14 cellular contexts compared by ENCODE assay signal in genomic region chr19:23698711-23699520, GRCh38. TPM values are rescaled to one million over a fixed set of nuclear protein-coding genes. Genes with fewer than 3 reads are reported as not detected.
DNase-seq lines count a peak whose midpoint lies in the region; ATAC-seq and TF ChIP-seq lines count a peak whose summit lies in the region.
"Had no signal": no experiment of that assay in that cellular context is flagged by ENCODE, and none has a peak within 500 bp of the region (broad histone marks: within the 10 kb centered on the region; RNA-seq: fewer than 3 reads in every experiment).

No MANE protein-coding gene starts in this region.

- H3K27ac ChIP-seq in transverse colon, result peak overlapping the region in 1 of 4 donors; percentile 8

- H3K36me3 ChIP-seq in transverse colon, result no peaks in the 10 kb centered on the region

- TF ChIP-seq CTCF in epithelial cell of esophagus (IDR thresholded peaks at IDR 0.05; ENCODE audit: insufficient read depth, low read depth, low read length, missing control alignments) (no peak), transverse colon (IDR thresholded peaks at IDR 0.05) (no peak), CD14-positive monocyte (IDR thresholded peaks at IDR 0.05) (no peak)

- no peaks in the 10 kb centered on the region for H3K27me3 ChIP-seq in transverse colon

- POLR2A ChIA-PET in activated CD4-positive, alpha-beta T cell treated with anti-CD3 and anti-CD28 coated beads, Interleukin-2, amount 10 ng/mL, durations not matched to agents 7 days and 5 days (lab: Charles Lee), result interaction anchor here (0.7 kb wide), 1 partner anchor 12 kb away, joined by 3 read pairs; the partner anchor contains the start of gene ZNF675

- TF ChIP-seq POLR2A in transverse colon (IDR thresholded peaks at IDR 0.05), result no peak

- H3K4me3 ChIP-seq in epithelial cell of esophagus (ENCODE audit: low read length), result no peak overlapping the region
- H3K4me3 ChIP-seq in transverse colon, result peak overlapping the region in 1 of 4 donors; percentile 9

- H3K4me1 Mint-ChIP-seq in activated CD4-positive, alpha-beta T cell treated with anti-CD3 and anti-CD28 coated beads, Interleukin-2, amount 10 ng/mL, durations not matched to agents 24 days and 14 days, result no peaks in the 10 kb centered on the region
- no peaks in the 10 kb centered on the region for H3K4me1 Mint-ChIP-seq in activated CD4-positive, alpha-beta T cell treated with anti-CD3 and anti-CD28 coated beads, Interleukin-2, amount 10 ng/mL, durations not matched to agents 7 days and 5 days
- no peaks in the 10 kb centered on the region for H3K4me1 Mint-ChIP-seq in CD14-positive monocyte
- H3K4me1 Mint-ChIP-seq: neural crest cell had no signal

- in situ Hi-C loops in transverse colon (cut with MboI; ENCODE audit: low pct_ligation_motif_present in 1 of 4, low pct_unique_long_range_greater_than_20kb in 1 of 4, low sequenced_read_pairs in 3 of 4), result loop anchor here in 1 of 4 donors (25.0 kb wide), 1 partner anchor 462 kb away; no protein-coding TSS in a partner anchor

- H3K4me1 ChIP-seq in transverse colon, result peaks cover 0 to 5% (median 0%) of the 10 kb centered on the region in 4 donors

- no peak for ATAC-seq in HG03196 (IDR thresholded peaks at IDR 0.05; ENCODE audit: unreplicated experiment)

- peaks cover 20% of the 10 kb centered on the region for H3K9me3 Mint-ChIP-seq in activated CD4-positive, alpha-beta T cell treated with anti-CD3 and anti-CD28 coated beads, Interleukin-2, amount 10 ng/mL, durations not matched to agents 24 days and 14 days
- peaks cover 41% of the 10 kb centered on the region for H3K9me3 Mint-ChIP-seq in activated CD4-positive, alpha-beta T cell treated with anti-CD3 and anti-CD28 coated beads, Interleukin-2, amount 10 ng/mL, durations not matched to agents 7 days and 5 days
- peaks cover 27 to 88% (median 60%) of the 10 kb centered on the region in 7 donors for H3K9me3 Mint-ChIP-seq in CD14-positive monocyte

- no peak overlapping the region for H3K27ac Mint-ChIP-seq in activated CD4-positive, alpha-beta T cell treated with anti-CD3 and anti-CD28 coated beads, Interleukin-2, amount 10 ng/mL, durations not matched to agents 24 days and 14 days
- H3K27ac Mint-ChIP-seq in activated CD4-positive, alpha-beta T cell treated with anti-CD3 and anti-CD28 coated beads, Interleukin-2, amount 10 ng/mL, durations not matched to agents 7 days and 5 days, result no peak overlapping the region
- H3K27ac Mint-ChIP-seq in CD14-positive monocyte, result no peak overlapping the region

- WGBS in transverse colon (ENCODE audit: low coverage in 1 of 2), 2 donors, result 40 to 41% methylated on average over 2 to 6 of the region's 6 CpGs

- peak; percentile 18 for DNase-seq in activated CD4-positive, alpha-beta T cell treated with anti-CD3 and anti-CD28 coated beads, Interleukin-2, amount 10 ng/mL, durations not matched to agents 24 days and 14 days
- no peak for DNase-seq in activated CD4-positive, alpha-beta T cell treated with anti-CD3 and anti-CD28 coated beads, Interleukin-2, amount 10 ng/mL, durations not matched to agents 7 days and 5 days
- peak; percentile 8 for DNase-seq in NCI-H774 (lab: John Stamatoyannopoulos, UW)
- DNase-seq in epithelial cell of esophagus (ENCODE audit: low read depth), result peak; percentile 68
- DNase-seq in transverse colon, result peak; percentile 53
- no peak for DNase-seq in CD14-positive monocyte (ENCODE audit: low spot score)
- DNase-seq in epidermal melanocyte (ENCODE audit: insufficient read length, low spot score), result no peak
- DNase-seq: activated gamma-delta T cell treated with Interleukin-2 at 50 U/mL for 16 hours; effector CD8-positive, alpha-beta T cell; KBM-7; NCI-H526 treated with DMSO at 0.1 percent for 48 hours; stimulated activated CD4-positive, alpha-beta T cell treated with anti-CD3 and anti-CD28 coated beads, Interleukin-2, amount 100 ng/mL, for 24 hours had no signal

- intact Hi-C loops in activated CD4-positive, alpha-beta T cell treated with anti-CD3 and anti-CD28 coated beads, Interleukin-2, amount 10 ng/mL, durations not matched to agents 24 days and 14 days (cut with micrococcal nuclease), result no loop called here
- intact Hi-C loops in transverse colon (cut with DNase I; ENCODE audit: low total_unique reads), result no loop called here
- intact Hi-C loops in CD14-positive monocyte (cut with micrococcal nuclease), result no loop called here

- H3K4me3 Mint-ChIP-seq in activated CD4-positive, alpha-beta T cell treated with anti-CD3 and anti-CD28 coated beads, Interleukin-2, amount 10 ng/mL, durations not matched to agents 24 days and 14 days, result no peak overlapping the region
- no peak overlapping the region for H3K4me3 Mint-ChIP-seq in activated CD4-positive, alpha-beta T cell treated with anti-CD3 and anti-CD28 coated beads, Interleukin-2, amount 10 ng/mL, durations not matched to agents 7 days and 5 days
- no peak overlapping the region for H3K4me3 Mint-ChIP-seq in CD14-positive monocyte
- H3K4me3 Mint-ChIP-seq: neural crest cell had no signal

- H3K36me3 Mint-ChIP-seq in activated CD4-positive, alpha-beta T cell treated with anti-CD3 and anti-CD28 coated beads, Interleukin-2, amount 10 ng/mL, durations not matched to agents 24 days and 14 days (ENCODE audit: low read depth), result no peaks in the 10 kb centered on the region
- no peaks in the 10 kb centered on the region for H3K36me3 Mint-ChIP-seq in activated CD4-positive, alpha-beta T cell treated with anti-CD3 and anti-CD28 coated beads, Interleukin-2, amount 10 ng/mL, durations not matched to agents 7 days and 5 days (ENCODE audit: low read depth)
- H3K36me3 Mint-ChIP-seq in CD14-positive monocyte, result no peaks in the 10 kb centered on the region

- no peaks in the 10 kb centered on the region for H3K9me3 ChIP-seq in transverse colon

- no peaks in the 10 kb centered on the region for H3K27me3 Mint-ChIP-seq in activated CD4-positive, alpha-beta T cell treated with anti-CD3 and anti-CD28 coated beads, Interleukin-2, amount 10 ng/mL, durations not matched to agents 24 days and 14 days
- no peaks in the 10 kb centered on the region for H3K27me3 Mint-ChIP-seq in activated CD4-positive, alpha-beta T cell treated with anti-CD3 and anti-CD28 coated beads, Interleukin-2, amount 10 ng/mL, durations not matched to agents 7 days and 5 days
- H3K27me3 Mint-ChIP-seq in CD14-positive monocyte (ENCODE audit: low read depth in 3 of 3), result no peaks in the 10 kb centered on the region

- CTCF ChIA-PET in activated CD4-positive, alpha-beta T cell treated with anti-CD3 and anti-CD28 coated beads, Interleukin-2, amount 10 ng/mL, durations not matched to agents 7 days and 5 days (lab: Charles Lee), result no interaction called here

- no peak for TF ChIP-seq EP300 in transverse colon (IDR thresholded peaks at IDR 0.05; ENCODE audit: low read depth)

RNA-seq across cellular contexts. Expression of gene ZNF675, which starts 11.9 kb away (rescaled TPM):
- 17.0 and 17.3 TPM in 2 replicates for total RNA-seq in activated CD4-positive, alpha-beta T cell treated with anti-CD3 and anti-CD28 coated beads, Interleukin-2, amount 10 ng/mL, durations not matched to agents 24 days and 14 days
- 10 to 100 TPM; 20.9 to 25.5 TPM for total RNA-seq in activated CD4-positive, alpha-beta T cell treated with anti-CD3 and anti-CD28 coated beads, Interleukin-2, amount 10 ng/mL, durations not matched to agents 7 days and 5 days
- total RNA-seq in transverse colon, result 10 to 100 TPM in 3 of 4 donors, 1 to 10 TPM in 1; 2.2 to 18.3 (median 14.7) TPM
- polyA plus RNA-seq in CD14-positive monocyte, result 1 to 10 TPM; 1.8 to 6.7 TPM

RNA-seq across cellular contexts. Expression of gene ZNF681, which starts 59.8 kb away (rescaled TPM):
- total RNA-seq in activated CD4-positive, alpha-beta T cell treated with anti-CD3 and anti-CD28 coated beads, Interleukin-2, amount 10 ng/mL, durations not matched to agents 24 days and 14 days, result 2.6 and 3.0 TPM in 2 replicates
- 1 to 10 TPM; 4.6 to 5.2 TPM for total RNA-seq in activated CD4-positive, alpha-beta T cell treated with anti-CD3 and anti-CD28 coated beads, Interleukin-2, amount 10 ng/mL, durations not matched to agents 7 days and 5 days
- total RNA-seq in transverse colon, result 1 to 10 TPM in 2 of 4 donors, under 1 TPM in 2; 0.40 to 2.9 (median 1.5) TPM
- under 1 TPM; 0.04 to 0.05 TPM for polyA plus RNA-seq in CD14-positive monocyte

Comparison
In these comparisons a context has a peak if more than half of its experiments do, and no peak if none do; other contexts are left out.
1. DNase-seq: peak in activated CD4-positive, alpha-beta T cell treated with anti-CD3 and anti-CD28 coated beads, Interleukin-2, amount 10 ng/mL, durations not matched to agents 24 days and 14 days (single experiment), NCI-H774 (single experiment), epithelial cell of esophagus (single experiment) and transverse colon (single experiment); none in activated CD4-positive, alpha-beta T cell treated with anti-CD3 and anti-CD28 coated beads, Interleukin-2, amount 10 ng/mL, durations not matched to agents 7 days and 5 days (single experiment), CD14-positive monocyte (single experiment) and epidermal melanocyte (single experiment).